Comparison of ENCODE assay signal across 8 cellular contexts in the genomic region with DNA sequence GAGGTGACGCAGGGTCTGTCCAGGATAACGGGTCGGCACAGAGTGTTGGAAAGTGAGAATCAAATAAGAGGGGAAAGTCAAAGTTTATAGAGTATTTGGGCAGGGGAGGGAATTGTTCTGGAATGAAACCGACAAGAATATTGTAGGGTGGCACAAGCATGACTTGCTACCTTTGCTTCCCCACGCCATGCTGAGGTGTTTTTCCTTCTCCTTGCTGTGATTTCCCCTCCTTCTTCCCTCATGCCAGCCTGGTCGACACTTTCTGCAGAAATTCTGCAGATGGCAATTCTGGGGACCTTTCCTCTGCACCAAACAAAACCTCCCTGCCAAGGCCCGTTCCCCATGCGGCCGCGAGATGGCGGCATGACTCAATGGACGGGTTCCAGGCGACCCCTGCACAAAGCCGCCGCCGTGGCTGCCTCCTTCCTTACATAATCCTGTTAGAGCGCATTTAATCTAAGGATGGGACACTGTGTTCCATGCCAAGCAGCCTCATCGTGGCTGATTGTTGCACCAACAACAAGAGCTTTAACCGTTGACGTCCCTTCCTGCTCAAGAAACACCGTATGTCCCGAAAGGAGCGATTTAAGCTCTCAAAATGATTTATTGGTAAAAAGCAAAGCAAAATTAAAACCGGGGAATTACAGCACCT. TPM values are rescaled to one million over a fixed set of nuclear protein-coding genes. Genes with fewer than 3 reads are reported as not detected.
A peak's percentile ranks its signal among the peaks of the same experiment; 100 is the strongest.
DNase-seq lines count a peak whose midpoint lies in the region; ATAC-seq and TF ChIP-seq lines count a peak whose summit lies in the region.

TSS of gene MRO (minus strand) at position 290 of the 652 bp plus-strand sequence. CDS start 10,616 bp downstream, outside the sequence.

- WGBS in upper lobe of left lung, 2 donors, result 4% methylated on average over 24 of the region's 24 CpGs

- H3K4me3 ChIP-seq in SU-DHL-6 (ENCODE audit: insufficient read depth, low read length, poor library complexity, severe bottlenecking) (no peak within 1 kb of the TSS), adipocyte (ENCODE audit: low read length) (peak within 1 kb of the TSS; percentile 75), left ventricle myocardium inferior (peak within 1 kb of the TSS; percentile 59), upper lobe of left lung (peak within 1 kb of the TSS in 3 of 4 donors; percentile 13 to 37 (median 35))

- H3K79me2 ChIP-seq in SU-DHL-6 (ENCODE audit: insufficient read depth, low read length), result no peaks in the 10 kb centered on the region

- TF ChIP-seq EP300 in upper lobe of left lung (IDR thresholded peaks at IDR 0.05), result peak in 2 of 4 donors; percentile 54 to 63

- no peaks in the 10 kb centered on the region for H3F3A ChIP-seq in SU-DHL-6 (ENCODE audit: insufficient read depth)

- ATAC-seq in HG02798 (IDR thresholded peaks at IDR 0.05; ENCODE audit: poor library complexity, unreplicated experiment) (peak; percentile 97), upper lobe of left lung (ENCODE audit: low FRiP score in 2 of 2) (peak; percentile 94 to 98)

- H3K9ac ChIP-seq in SU-DHL-6 (ENCODE audit: low read length) (peak within 1 kb of the TSS; percentile 17; the same call in 1 of the 2 replicates), adipocyte (ENCODE audit: low read length) (peak within 1 kb of the TSS; percentile 77)

- H3K27ac ChIP-seq in SU-DHL-6 (ENCODE audit: low read depth, low read length) (no peak within 1 kb of the TSS), left ventricle myocardium inferior (replicated peaks) (peak within 1 kb of the TSS; percentile 72), upper lobe of left lung (peak within 1 kb of the TSS in 3 of 4 donors; percentile 14 to 54 (median 28))

- H3K36me3 ChIP-seq in SU-DHL-6 (ENCODE audit: low read length) (no peaks in the 10 kb centered on the region), adipocyte (ENCODE audit: control insufficient read depth, insufficient read depth, low read length, severe bottlenecking) (no peaks in the 10 kb centered on the region), left ventricle myocardium inferior (no peaks in the 10 kb centered on the region), upper lobe of left lung (no peaks in the 10 kb centered on the region)

- H2AFZ ChIP-seq in SU-DHL-6 (ENCODE audit: low read depth, low read length, severe bottlenecking), result peak within 1 kb of the TSS; percentile 94

- peak; percentile 93 for TF ChIP-seq CTCF in GM12873 (IDR thresholded peaks at IDR 0.05; ENCODE audit: insufficient read depth, low read depth, low read length, missing control alignments)
- TF ChIP-seq CTCF in SU-DHL-6 (IDR thresholded peaks at IDR 0.05; ENCODE audit: insufficient read depth, low read length, poor library complexity, severe bottlenecking), result peak; percentile 96
- peak; percentile 93 for TF ChIP-seq CTCF in left ventricle myocardium inferior (IDR thresholded peaks at IDR 0.05; ENCODE audit: borderline replicate concordance)
- TF ChIP-seq CTCF in upper lobe of left lung (IDR thresholded peaks at IDR 0.05), result peak; percentile 87 to 94 (median 91)

- H4K20me1 ChIP-seq in SU-DHL-6 (ENCODE audit: low read depth, low read length), result no peaks in the 10 kb centered on the region

- peak within 1 kb of the TSS; percentile 50 for H3K4me2 ChIP-seq in SU-DHL-6 (ENCODE audit: low read depth, low read length, poor library complexity, severe bottlenecking)

- H3K9me2 ChIP-seq in SU-DHL-6 (replicated peaks; ENCODE audit: insufficient read depth, low read length), result no peaks in the 10 kb centered on the region

- TF ChIP-seq POLR2A in upper lobe of left lung (IDR thresholded peaks at IDR 0.05), result no peak

- H3K4me1 ChIP-seq in adipocyte (ENCODE audit: control insufficient read depth, insufficient read depth, low read length) (peaks cover 49% of the 10 kb centered on the region), left ventricle myocardium inferior (peaks cover 29% of the 10 kb centered on the region), upper lobe of left lung (peaks cover 9 to 18% (median 15%) of the 10 kb centered on the region in 4 donors)

- H3K9me3 ChIP-seq in SU-DHL-6 (ENCODE audit: insufficient read depth, low read length), result no peaks in the 10 kb centered on the region
- H3K9me3 ChIP-seq in adipocyte (ENCODE audit: control insufficient read depth, low read length), result no peaks in the 10 kb centered on the region
- no peaks in the 10 kb centered on the region for H3K9me3 ChIP-seq in left ventricle myocardium inferior (replicated peaks)
- H3K9me3 ChIP-seq in upper lobe of left lung, result no peaks in the 10 kb centered on the region

- H3K27me3 ChIP-seq in SU-DHL-6 (ENCODE audit: low read length), result no peaks in the 10 kb centered on the region
- H3K27me3 ChIP-seq in adipocyte (replicated peaks; ENCODE audit: control insufficient read depth, insufficient read depth, low read length), result no peaks in the 10 kb centered on the region
- H3K27me3 ChIP-seq in left ventricle myocardium inferior (ENCODE audit: low read depth), result no peaks in the 10 kb centered on the region
- H3K27me3 ChIP-seq in upper lobe of left lung, result no peaks in the 10 kb centered on the region

- DNase-seq in NCI-H1417 treated with DMSO at 0.1 percent for 48 hours (lab: John Stamatoyannopoulos, UW) (peak; percentile 83), adipocyte (ENCODE audit: low read depth) (peak; percentile 88), left ventricle myocardium inferior (peak; percentile 87), posterior vena cava (ENCODE audit: low spot score) (peak; percentile 95), upper lobe of left lung (peak; percentile 92 to 94)

- intact Hi-C loops in left ventricle myocardium inferior (cut with micrococcal nuclease) (loop anchor here (10.0 kb wide), 1 partner anchor 235 kb away; no protein-coding TSS in a partner anchor), posterior vena cava (cut with DNase I) (no loop called here)

RNA-seq across cellular contexts. Expression of gene MRO, which starts in this region (rescaled TPM):
- total RNA-seq in left ventricle myocardium inferior, result 3.8 TPM
- 1 to 10 TPM; 1.4 to 2.3 TPM for total RNA-seq in posterior vena cava
- under 1 TPM in 3 of 6 donors, not detected in 3; 0.46 to 0.77 (median 0.71) TPM for total RNA-seq in upper lobe of left lung

Comparison
In these comparisons a context has a peak if more than half of its experiments do, and no peak if none do; other contexts are left out.
1. Peak in DNase-seq, ATAC-seq, H3K4me3 ChIP-seq and H3K27ac ChIP-seq in upper lobe of left lung; RNA of the gene not detected or under 1 TPM.